18 cellular contexts compared by ENCODE assay signal in genomic region chr7:50717186-50717585, GRCh38.
DNase-seq lines count a peak whose midpoint lies in the region; ATAC-seq and TF ChIP-seq lines count a peak whose summit lies in the region.
"Had no signal": no experiment of that assay in that cellular context is flagged by ENCODE, and none has a peak within 500 bp of the region (broad histone marks: within the 10 kb centered on the region; RNA-seq: fewer than 3 reads in every experiment).

No MANE protein-coding gene starts in this region.

- H3K27ac Mint-ChIP-seq in stimulated activated effector memory CD8-positive, alpha-beta T cell treated with anti-CD3 and anti-CD28 coated beads, Interleukin-12 subunit alpha, Interleukin-12 subunit beta, amount 100 ng/mL, for 72 hours: no peak overlapping the region
- H3K27ac Mint-ChIP-seq: CD4-positive, alpha-beta T cell; HFFc6; IgD-negative memory B cell had no signal

- peaks cover 92% of the 10 kb centered on the region for H3K4me1 ChIP-seq in BLaER1
- peaks cover 48% of the 10 kb centered on the region for H3K4me1 ChIP-seq in hepatocyte (ENCODE audit: insufficient read depth)

- peak; percentile 22 for DNase-seq in NCI-H510A (lab: John Stamatoyannopoulos, UW)
- peak; percentile 13 for DNase-seq in UCSD-AML1 (lab: John Stamatoyannopoulos, UW; ENCODE audit: unreplicated experiment)
- DNase-seq in hepatocyte (ENCODE audit: low spot score): no peak
- DNase-seq in stimulated activated effector memory CD8-positive, alpha-beta T cell treated with anti-CD3 and anti-CD28 coated beads, Interleukin-12 subunit alpha, Interleukin-12 subunit beta, amount 100 ng/mL, for 72 hours (ENCODE audit: low spot score in 2 of 2): no peak
- no peak for DNase-seq in NCI-H2227 treated with DMSO at 0.1 percent for 48 hours (lab: John Stamatoyannopoulos, UW)
- DNase-seq: 8988T; Caco-2; CD4-positive, alpha-beta T cell; DMS79 treated with DMSO at 0.1 percent for 48 hours; GF-D8; GM23248; HFFc6; KBM-7 had no signal

- H3K79me2 ChIP-seq in hepatocyte: peaks cover 91% of the 10 kb centered on the region

- H3K9me3 ChIP-seq in BLaER1: peaks cover 19% of the 10 kb centered on the region
- H3K9me3 ChIP-seq in hepatocyte (ENCODE audit: low read depth): no peaks in the 10 kb centered on the region
- H3K9me3 ChIP-seq: Caco-2 had no signal

- H2AFZ ChIP-seq in hepatocyte: no peak overlapping the region
- H2AFZ ChIP-seq: GM23248 had no signal

- H3K36me3 Mint-ChIP-seq in stimulated activated effector memory CD8-positive, alpha-beta T cell treated with anti-CD3 and anti-CD28 coated beads, Interleukin-12 subunit alpha, Interleukin-12 subunit beta, amount 100 ng/mL, for 72 hours: no peaks in the 10 kb centered on the region
- H3K36me3 Mint-ChIP-seq: IgD-negative memory B cell had no signal

- peak overlapping the region; percentile 45 for H3K4me2 ChIP-seq in BLaER1
- H3K4me2 ChIP-seq in hepatocyte: no peak overlapping the region

- H3K9me3 Mint-ChIP-seq in stimulated activated effector memory CD8-positive, alpha-beta T cell treated with anti-CD3 and anti-CD28 coated beads, Interleukin-12 subunit alpha, Interleukin-12 subunit beta, amount 100 ng/mL, for 72 hours: peaks cover 3% of the 10 kb centered on the region
- H3K9me3 Mint-ChIP-seq: CD4-positive, alpha-beta T cell; HFFc6 had no signal

- H3K27me3 ChIP-seq in BLaER1: no peaks in the 10 kb centered on the region
- no peaks in the 10 kb centered on the region for H3K27me3 ChIP-seq in hepatocyte

- no peak overlapping the region for H3K9ac ChIP-seq in BLaER1
- H3K9ac ChIP-seq: GM23248 had no signal

- H3K27ac ChIP-seq in BLaER1: no peak overlapping the region
- peak overlapping the region; percentile 65 for H3K27ac ChIP-seq in hepatocyte
- H3K27ac ChIP-seq: C4-2B, GM23248 had no signal

- no peak for TF ChIP-seq CTCF in hepatocyte (IDR thresholded peaks at IDR 0.05; ENCODE audit: poor library complexity)

- no peaks in the 10 kb centered on the region for H3K4me1 Mint-ChIP-seq in stimulated activated effector memory CD8-positive, alpha-beta T cell treated with anti-CD3 and anti-CD28 coated beads, Interleukin-12 subunit alpha, Interleukin-12 subunit beta, amount 100 ng/mL, for 72 hours
- H3K4me1 Mint-ChIP-seq: IgD-negative memory B cell had no signal

- 90% methylated on average over 4 of the region's 4 CpGs for WGBS in hepatocyte (ENCODE audit: low lambda C conversion rate, missing lambda C conversion rate)

- H3K4me3 ChIP-seq in BLaER1 (no peak overlapping the region), hepatocyte (no peak overlapping the region)
- H3K4me3 ChIP-seq: GM23248 had no signal

- H3K4me3 Mint-ChIP-seq in stimulated activated effector memory CD8-positive, alpha-beta T cell treated with anti-CD3 and anti-CD28 coated beads, Interleukin-12 subunit alpha, Interleukin-12 subunit beta, amount 100 ng/mL, for 72 hours: no peak overlapping the region
- H3K4me3 Mint-ChIP-seq: CD4-positive, alpha-beta T cell; HFFc6; IgD-negative memory B cell had no signal

- ATAC-seq in stimulated activated effector memory CD8-positive, alpha-beta T cell treated with anti-CD3 and anti-CD28 coated beads, Interleukin-12 subunit alpha, Interleukin-12 subunit beta, amount 100 ng/mL, for 72 hours: no peak
- ATAC-seq in GM21526 (IDR thresholded peaks at IDR 0.05; ENCODE audit: low FRiP score, unreplicated experiment): no peak
- ATAC-seq: HCT116 had no signal

- H3K9me2 ChIP-seq in hepatocyte (replicated peaks; ENCODE audit: insufficient read depth): no peaks in the 10 kb centered on the region

- H3K36me3 ChIP-seq in BLaER1 (peaks cover 37% of the 10 kb centered on the region), hepatocyte (replicated peaks; ENCODE audit: insufficient read depth, low read depth) (no peaks in the 10 kb centered on the region)

- H4K20me1 ChIP-seq in BLaER1 (peaks cover 42% of the 10 kb centered on the region), hepatocyte (ENCODE audit: insufficient read depth, poor library complexity, severe bottlenecking) (peaks cover 26% of the 10 kb centered on the region)

Comparison
In these comparisons a context has a peak if more than half of its experiments do, and no peak if none do; other contexts are left out.
1. DNase-seq: peak in NCI-H510A (single experiment) and UCSD-AML1 (single experiment); none in hepatocyte (single experiment), stimulated activated effector memory CD8-positive, alpha-beta T cell treated with anti-CD3 and anti-CD28 coated beads, Interleukin-12 subunit alpha, Interleukin-12 subunit beta, amount 100 ng/mL, for 72 hours (0 of 2) and NCI-H2227 treated with DMSO at 0.1 percent for 48 hours (single experiment).